In genomic region chr11:94543695-94544581, GRCh38 we compare ENCODE assay signal across 1 cellular context.
TF ChIP-seq lines count a peak whose summit lies in the region.

TSS of gene FUT4 (plus strand) at chr11:94543921. CDS start at chr11:94544134, 213 bp downstream.

TF ChIP-seq in K562, 482 proteins besides CTCF, POLR2A, EP300 and RAD21 (continued from another document and continues in another):
- TF ChIP-seq STAT5A (IDR thresholded peaks at IDR 0.05; ENCODE audit: borderline replicate concordance, low read length) (no peak), SRSF9 (IDR thresholded peaks at IDR 0.05; ENCODE audit: borderline replicate concordance, low read depth, low read length) (no peak), ZBTB9 (CRISPR knock-in tag; IDR thresholded peaks at IDR 0.05) (peak; percentile 100), CTBP1 (IDR thresholded peaks at IDR 0.05; ENCODE audit: borderline replicate concordance) (peak; percentile 73), NR2C1 (IDR thresholded peaks at IDR 0.05) (no peak), NR2C1 (tag; IDR thresholded peaks at IDR 0.05) (no peak; the same call in 1 of the 2 replicates), ZNF23 (CRISPR knock-in tag; IDR thresholded peaks at IDR 0.05) (no peak), SRF (CRISPR knock-in tag; IDR thresholded peaks at IDR 0.05) (peak in 1 of 2 experiments; percentile 78; a peak in 2 of 4 replicates), DLX4 (CRISPR knock-in tag; IDR thresholded peaks at IDR 0.05) (no peak), SAP30 (IDR thresholded peaks at IDR 0.05; ENCODE audit: borderline replicate concordance, insufficient read depth, low read depth, low read length, poor library complexity, severe bottlenecking) (peak; percentile 32), NR2F6 (CRISPR knock-in tag; IDR thresholded peaks at IDR 0.05) (no peak), ZBTB2 (IDR thresholded peaks at IDR 0.05) (peak; percentile 81), TEAD1 (CRISPR knock-in tag; IDR thresholded peaks at IDR 0.05) (peak in 1 of 2 experiments; percentile 83; a peak in 3 of 4 replicates), NELFE (IDR thresholded peaks at IDR 0.05; ENCODE audit: insufficient read depth, insufficient read length) (no peak), BRF1 (IDR thresholded peaks at IDR 0.05; ENCODE audit: borderline replicate concordance, extremely low read depth, insufficient read length) (no peak), SRSF1 (IDR thresholded peaks at IDR 0.05; ENCODE audit: low read depth, low read length) (no peak), PTBP1 (IDR thresholded peaks at IDR 0.05; ENCODE audit: low read depth, low read length) (no peak), ZNF316 (IDR thresholded peaks at IDR 0.05) (peak; percentile 13; the same call in 1 of the 2 replicates), MYNN (IDR thresholded peaks at IDR 0.05) (no peak), MYNN (CRISPR knock-in tag; IDR thresholded peaks at IDR 0.05) (no peak), ARNT (IDR thresholded peaks at IDR 0.05) (no peak), CBX3 (IDR thresholded peaks at IDR 0.05; ENCODE audit: borderline replicate concordance in 1 of 2, low read length in 2 of 2) (no peak), CREM (IDR thresholded peaks at IDR 0.05; ENCODE audit: low read depth) (peak; percentile 75; the same call in 1 of the 2 replicates), ZNF511 (CRISPR knock-in tag; IDR thresholded peaks at IDR 0.05) (peak; percentile 94), VEZF1 (CRISPR knock-in tag; IDR thresholded peaks at IDR 0.05) (peak; percentile 94), PYGO2 (tag; IDR thresholded peaks at IDR 0.05) (no peak), PHF8 (IDR thresholded peaks at IDR 0.05; ENCODE audit: borderline replicate concordance, low read length) (peak; percentile 93), E2F6 (IDR thresholded peaks at IDR 0.05; ENCODE audit: borderline replicate concordance in 1 of 2, extremely low read depth in 1 of 2, insufficient read depth in 1 of 2, insufficient read length in 1 of 2, low read depth in 1 of 2, low read length in 1 of 2, poor library complexity in 1 of 2, severe bottlenecking in 1 of 2) (peak; percentile 91 to 93), MGA (IDR thresholded peaks at IDR 0.05) (peak; percentile 95), RBM25 (IDR thresholded peaks at IDR 0.05; ENCODE audit: low read depth, low read length, severe bottlenecking) (no peak), SFPQ (IDR thresholded peaks at IDR 0.05; ENCODE audit: low read depth, low read length) (no peak), BMI1 (IDR thresholded peaks at IDR 0.05; ENCODE audit: low read length) (no peak), HINFP (tag; conservative IDR thresholded peaks at IDR 0.05; ENCODE audit: low read depth) (no peak), SMARCA5 (IDR thresholded peaks at IDR 0.05) (no peak), SMAD4 (CRISPR knock-in tag; conservative IDR thresholded peaks at IDR 0.05) (peak; percentile 83), ZFP1 (CRISPR knock-in tag; IDR thresholded peaks at IDR 0.05) (no peak), ZNF507 (tag; conservative IDR thresholded peaks at IDR 0.05) (no peak), RBFOX2 (IDR thresholded peaks at IDR 0.05; ENCODE audit: low read depth, low read length) (peak; percentile 96)
